Comparison of ENCODE assay signal across 1 cellular context in the genomic region with DNA sequence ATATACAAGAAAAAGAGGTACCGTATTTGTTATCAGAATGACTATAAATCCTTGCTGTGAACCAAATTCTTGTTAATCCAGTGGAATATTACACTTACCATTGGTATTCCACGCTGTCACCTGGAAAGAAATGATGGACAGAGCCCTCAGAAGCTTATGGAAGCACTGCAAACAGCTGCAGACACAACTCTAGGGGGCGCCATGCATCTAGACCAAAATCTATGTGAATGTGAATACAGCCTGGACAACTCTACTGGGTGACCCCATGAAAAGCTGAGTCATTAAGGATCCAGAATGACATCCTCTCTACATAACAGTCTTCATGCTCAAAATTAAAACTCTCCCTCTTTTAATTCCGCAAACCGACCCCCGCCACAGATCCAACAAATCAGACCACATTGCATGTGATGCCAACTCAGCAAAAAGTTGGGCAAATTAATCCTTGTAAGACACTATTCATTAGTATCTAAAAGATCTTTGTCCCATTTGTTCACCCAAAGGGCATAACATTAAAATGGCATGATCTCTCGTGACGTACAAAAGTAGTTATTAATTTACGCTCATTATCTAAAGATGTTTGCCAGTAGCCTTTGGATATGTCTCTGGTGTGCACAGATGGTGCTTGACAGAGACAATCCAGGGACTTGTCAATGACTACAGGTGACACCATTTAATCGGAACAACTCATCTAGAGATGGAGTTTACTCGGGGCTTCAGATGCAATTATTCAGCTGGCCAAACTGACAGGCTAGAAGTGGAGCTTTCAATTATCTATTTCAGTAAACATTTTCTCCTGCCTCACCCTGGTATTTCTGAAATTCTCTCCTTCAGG.
TF ChIP-seq lines count a peak whose summit lies in the region.

No MANE protein-coding gene starts in this region.

TF ChIP-seq in K562, 482 proteins besides CTCF, POLR2A, EP300 and RAD21:
- TF ChIP-seq, protein P1, sequence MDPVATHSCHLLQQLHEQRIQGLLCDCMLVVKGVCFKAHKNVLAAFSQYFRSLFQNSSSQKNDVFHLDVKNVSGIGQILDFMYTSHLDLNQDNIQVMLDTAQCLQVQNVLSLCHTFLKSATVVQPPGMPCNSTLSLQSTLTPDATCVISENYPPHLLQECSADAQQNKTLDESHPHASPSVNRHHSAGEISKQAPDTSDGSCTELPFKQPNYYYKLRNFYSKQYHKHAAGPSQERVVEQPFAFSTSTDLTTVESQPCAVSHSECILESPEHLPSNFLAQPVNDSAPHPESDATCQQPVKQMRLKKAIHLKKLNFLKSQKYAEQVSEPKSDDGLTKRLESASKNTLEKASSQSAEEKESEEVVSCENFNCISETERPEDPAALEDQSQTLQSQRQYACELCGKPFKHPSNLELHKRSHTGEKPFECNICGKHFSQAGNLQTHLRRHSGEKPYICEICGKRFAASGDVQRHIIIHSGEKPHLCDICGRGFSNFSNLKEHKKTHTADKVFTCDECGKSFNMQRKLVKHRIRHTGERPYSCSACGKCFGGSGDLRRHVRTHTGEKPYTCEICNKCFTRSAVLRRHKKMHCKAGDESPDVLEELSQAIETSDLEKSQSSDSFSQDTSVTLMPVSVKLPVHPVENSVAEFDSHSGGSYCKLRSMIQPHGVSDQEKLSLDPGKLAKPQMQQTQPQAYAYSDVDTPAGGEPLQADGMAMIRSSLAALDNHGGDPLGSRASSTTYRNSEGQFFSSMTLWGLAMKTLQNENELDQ (CRISPR knock-in tag; IDR thresholded peaks at IDR 0.05; ENCODE audit: borderline replicate concordance): no peak
- TF ChIP-seq MAFK (IDR thresholded peaks at IDR 0.05; ENCODE audit: low read length) (peak; percentile 16; the same call in 1 of the 2 replicates), C11orf30 (IDR thresholded peaks at IDR 0.05; ENCODE audit: low read depth) (peak; percentile 58; the same call in 1 of the 2 replicates), ZNF316 (IDR thresholded peaks at IDR 0.05) (peak; percentile 69), MAFF (IDR thresholded peaks at IDR 0.05; ENCODE audit: low read length) (peak; percentile 45), BRD9 (IDR thresholded peaks at IDR 0.05; ENCODE audit: low read depth, partially characterized antibody) (no peak), ZNF699 (CRISPR knock-in tag; IDR thresholded peaks at IDR 0.05; ENCODE audit: insufficient replicate concordance) (no peak), EWSR1 (IDR thresholded peaks at IDR 0.05; ENCODE audit: borderline replicate concordance, low read depth, partially characterized antibody) (no peak), ARID2 (IDR thresholded peaks at IDR 0.05) (no peak), NFE2 (IDR thresholded peaks at IDR 0.05; ENCODE audit: low read depth) (0 out of 2 replicates have a peak, but pooled peaks have one; percentile 12), MAFG (tag; conservative IDR thresholded peaks at IDR 0.05) (peak; percentile 43; the same call in 1 of the 2 replicates), MED1 (CRISPR knock-in tag; IDR thresholded peaks at IDR 0.05; ENCODE audit: borderline replicate concordance) (no peak)
TF ChIP-seq in K562: peak in this region for 6.
